In genomic region chr14:89501381-89501780, GRCh38 we compare ENCODE assay signal across 25 cellular contexts.
"Had no signal": no experiment of that assay in that cellular context is flagged by ENCODE, and none has a peak within 500 bp of the region (broad histone marks: within the 10 kb centered on the region; RNA-seq: fewer than 3 reads in every experiment).

No MANE protein-coding gene starts in this region.

- H3K4me3 ChIP-seq: dorsolateral prefrontal cortex, lung, pancreas, smooth muscle cell, suprapubic skin, transverse colon, upper lobe of right lung, uterus had no signal

- H3K4me1 ChIP-seq: pancreas, upper lobe of right lung, uterus had no signal

- H3K9me3 ChIP-seq: neutrophil, pancreas, suprapubic skin, transverse colon, upper lobe of right lung, uterus had no signal

- H3K36me3 ChIP-seq: pancreas, transverse colon, upper lobe of right lung, uterus had no signal

- H3K9me3 Mint-ChIP-seq: immature natural killer cell; memory B cell; natural killer cell; stimulated activated naive CD8-positive, alpha-beta T cell treated with anti-CD3 and anti-CD28 coated beads, Interleukin-15, amount 100 ng/mL, for 72 hours had no signal

- H3K27ac ChIP-seq: dorsolateral prefrontal cortex, epithelial cell of prostate, neutrophil, pancreas, suprapubic skin, transverse colon, upper lobe of right lung, uterus had no signal

- H3K27ac Mint-ChIP-seq: memory B cell; natural killer cell; stimulated activated naive CD8-positive, alpha-beta T cell treated with anti-CD3 and anti-CD28 coated beads, Interleukin-15, amount 100 ng/mL, for 72 hours had no signal

- H3K4me3 Mint-ChIP-seq: immature natural killer cell; memory B cell; natural killer cell; stimulated activated naive CD8-positive, alpha-beta T cell treated with anti-CD3 and anti-CD28 coated beads, Interleukin-15, amount 100 ng/mL, for 72 hours had no signal

- H3K27me3 ChIP-seq: dorsolateral prefrontal cortex, neutrophil, pancreas, suprapubic skin, transverse colon, upper lobe of right lung, uterus had no signal

- DNase-seq: cortex of kidney; dorsolateral prefrontal cortex; effector CD4-positive, alpha-beta T cell; foreskin melanocyte; hypothalamus; immature natural killer cell; natural killer cell; pancreas; stimulated activated CD4-positive, alpha-beta T cell treated with anti-CD3 and anti-CD28 coated beads, Interleukin-12 subunit alpha, Interleukin-12 subunit beta, amount 100 ng/mL, for 4 hours; stimulated activated CD4-positive, alpha-beta T cell treated with anti-CD3 and anti-CD28 coated beads, Interleukin-1b, Interleukin-23, amount 100 ng/mL, for 48 hours; stimulated activated CD4-positive, alpha-beta T cell treated with anti-CD3 and anti-CD28 coated beads, Interleukin-4, amount 100 ng/mL, for 1 hour; stimulated activated CD8-positive, alpha-beta memory T cell treated with anti-CD3 and anti-CD28 coated beads, Interleukin-4, amount 100 ng/mL, for 48 hours; stimulated activated naive CD4-positive, alpha-beta T cell; stimulated activated naive CD8-positive, alpha-beta T cell treated with anti-CD3 and anti-CD28 coated beads, Interleukin-15, amount 100 ng/mL, for 72 hours; transverse colon; upper lobe of right lung; uterus had no signal

- H3K27me3 Mint-ChIP-seq: memory B cell; stimulated activated naive CD8-positive, alpha-beta T cell treated with anti-CD3 and anti-CD28 coated beads, Interleukin-15, amount 100 ng/mL, for 72 hours had no signal

- ATAC-seq: esophagus mucosa; natural killer cell; pancreas; sciatic nerve; stimulated activated naive CD8-positive, alpha-beta T cell treated with anti-CD3 and anti-CD28 coated beads, Interleukin-15, amount 100 ng/mL, for 72 hours; upper lobe of right lung had no signal

- H3K36me3 Mint-ChIP-seq: natural killer cell had no signal
